1 cellular context compared by ENCODE assay signal in genomic region chr18:48540329-48541025, GRCh38.
TF ChIP-seq lines count a peak whose summit lies in the region.

No MANE protein-coding gene starts in this region.

TF ChIP-seq in HepG2, 621 proteins besides CTCF, POLR2A, EP300 and RAD21 (continued from another document and continues in another):
- TF ChIP-seq NCOA5 (CRISPR knock-in tag; IDR thresholded peaks at IDR 0.05) (no peak), ZKSCAN8 (CRISPR knock-in tag; IDR thresholded peaks at IDR 0.05; ENCODE audit: borderline replicate concordance) (no peak), NR2F2 (IDR thresholded peaks at IDR 0.05; ENCODE audit: borderline replicate concordance, low read depth) (no peak), ZNF619 (CRISPR knock-in tag; IDR thresholded peaks at IDR 0.05) (no peak), SP140L (CRISPR knock-in tag; IDR thresholded peaks at IDR 0.05; ENCODE audit: borderline replicate concordance) (no peak), SNAPC2 (CRISPR knock-in tag; IDR thresholded peaks at IDR 0.05) (no peak), ZNF580 (CRISPR knock-in tag; IDR thresholded peaks at IDR 0.05; ENCODE audit: borderline replicate concordance, low read depth) (peak; percentile 74; the same call in 1 of the 2 replicates), IRX3 (CRISPR knock-in tag; IDR thresholded peaks at IDR 0.05; ENCODE audit: borderline replicate concordance, low read depth) (no peak), ZNF263 (CRISPR knock-in tag; IDR thresholded peaks at IDR 0.05) (0 out of 2 replicates have a peak, but pooled peaks have one; percentile 5), ZNF367 (CRISPR knock-in tag; IDR thresholded peaks at IDR 0.05; ENCODE audit: borderline replicate concordance) (no peak), ZNF652 (CRISPR knock-in tag; IDR thresholded peaks at IDR 0.05; ENCODE audit: borderline replicate concordance, low read depth) (no peak), CREB3 (CRISPR knock-in tag; IDR thresholded peaks at IDR 0.05) (no peak), PAX8 (CRISPR knock-in tag; IDR thresholded peaks at IDR 0.05; ENCODE audit: borderline replicate concordance) (no peak), ZNF780A (CRISPR knock-in tag; IDR thresholded peaks at IDR 0.05) (peak; percentile 74; the same call in 1 of the 2 replicates), SRSF4 (IDR thresholded peaks at IDR 0.05; ENCODE audit: low read depth, low read length, poor library complexity, severe bottlenecking) (no peak), THRA (CRISPR knock-in tag; IDR thresholded peaks at IDR 0.05; ENCODE audit: borderline replicate concordance) (no peak; the same call in none of the 2 replicates), ELF3 (CRISPR knock-in tag; IDR thresholded peaks at IDR 0.05) (no peak), ELK4 (CRISPR knock-in tag; IDR thresholded peaks at IDR 0.05; ENCODE audit: borderline replicate concordance) (no peak), ZFP82 (CRISPR knock-in tag; IDR thresholded peaks at IDR 0.05; ENCODE audit: borderline replicate concordance) (no peak), WIZ (CRISPR knock-in tag; IDR thresholded peaks at IDR 0.05) (0 out of 2 replicates have a peak, but pooled peaks have one; percentile 17), HNRNPLL (IDR thresholded peaks at IDR 0.05; ENCODE audit: low read depth, low read length, poor library complexity, severe bottlenecking) (no peak), MAFG (CRISPR knock-in tag; IDR thresholded peaks at IDR 0.05) (no peak), MIER2 (CRISPR knock-in tag; IDR thresholded peaks at IDR 0.05) (no peak), KLF13 (CRISPR knock-in tag; IDR thresholded peaks at IDR 0.05) (no peak), MIXL1 (CRISPR knock-in tag; IDR thresholded peaks at IDR 0.05) (no peak), NFYC (CRISPR knock-in tag; IDR thresholded peaks at IDR 0.05) (no peak), ZNF616 (CRISPR knock-in tag; IDR thresholded peaks at IDR 0.05; ENCODE audit: low read depth) (no peak), ZSCAN20 (CRISPR knock-in tag; IDR thresholded peaks at IDR 0.05; ENCODE audit: borderline replicate concordance) (no peak), GABPB1 (CRISPR knock-in tag; IDR thresholded peaks at IDR 0.05) (peak; percentile 50; the same call in 1 of the 2 replicates), MIER3 (CRISPR knock-in tag; IDR thresholded peaks at IDR 0.05; ENCODE audit: borderline replicate concordance) (0 out of 2 replicates have a peak, but pooled peaks have one; percentile 24), ZNF354B (CRISPR knock-in tag; IDR thresholded peaks at IDR 0.05) (no peak), ZFP91 (CRISPR knock-in tag; IDR thresholded peaks at IDR 0.05; ENCODE audit: borderline replicate concordance) (no peak), GMEB1 (CRISPR knock-in tag; IDR thresholded peaks at IDR 0.05; ENCODE audit: borderline replicate concordance) (no peak; the same call in 1 of the 2 replicates), JUN (CRISPR knock-in tag; IDR thresholded peaks at IDR 0.05) (no peak), HIC2 (CRISPR knock-in tag; IDR thresholded peaks at IDR 0.05; ENCODE audit: low read depth) (no peak), HMGA1 (CRISPR knock-in tag; conservative IDR thresholded peaks at IDR 0.05) (no peak), ZNF33A (CRISPR knock-in tag; IDR thresholded peaks at IDR 0.05; ENCODE audit: borderline replicate concordance) (no peak), MEF2D (CRISPR knock-in tag; IDR thresholded peaks at IDR 0.05) (0 out of 2 replicates have a peak, but pooled peaks have one; percentile 33), NR3C1 (CRISPR knock-in tag; IDR thresholded peaks at IDR 0.05) (no peak), GRHL1 (CRISPR knock-in tag; conservative IDR thresholded peaks at IDR 0.05) (no peak), PRPF4 (IDR thresholded peaks at IDR 0.05; ENCODE audit: low read depth, low read length, poor library complexity, severe bottlenecking) (no peak), GLMP (CRISPR knock-in tag; IDR thresholded peaks at IDR 0.05; ENCODE audit: borderline replicate concordance) (no peak), USF2 (IDR thresholded peaks at IDR 0.05; ENCODE audit: low read depth, low read length) (no peak), USF2 (CRISPR knock-in tag; IDR thresholded peaks at IDR 0.05; ENCODE audit: borderline replicate concordance) (no peak), NFYB (CRISPR knock-in tag; IDR thresholded peaks at IDR 0.05) (no peak), ZNF44 (CRISPR knock-in tag; IDR thresholded peaks at IDR 0.05) (no peak), ZNF10 (CRISPR knock-in tag; IDR thresholded peaks at IDR 0.05; ENCODE audit: borderline replicate concordance, low read depth) (no peak), DR1 (CRISPR knock-in tag; IDR thresholded peaks at IDR 0.05) (peak; percentile 44; the same call in 1 of the 2 replicates), ZNF674 (CRISPR knock-in tag; IDR thresholded peaks at IDR 0.05; ENCODE audit: low read depth) (no peak), YY1 (IDR thresholded peaks at IDR 0.05; ENCODE audit: insufficient read depth, insufficient replicate concordance, low read depth, low read length) (peak; percentile 16), ZIK1 (CRISPR knock-in tag; IDR thresholded peaks at IDR 0.05; ENCODE audit: borderline replicate concordance, low read depth) (no peak), CHD2 (IDR thresholded peaks at IDR 0.05; ENCODE audit: low read depth, low read length) (no peak), GLI4 (CRISPR knock-in tag; IDR thresholded peaks at IDR 0.05; ENCODE audit: borderline replicate concordance) (0 out of 2 replicates have a peak, but pooled peaks have one; percentile 14), EZH2 (conservative IDR thresholded peaks at IDR 0.05; ENCODE audit: low read depth, low read length) (no peak), ZSCAN9 (CRISPR knock-in tag; IDR thresholded peaks at IDR 0.05; ENCODE audit: borderline replicate concordance) (no peak; the same call in 1 of the 2 replicates), SOX5 (CRISPR knock-in tag; IDR thresholded peaks at IDR 0.05; ENCODE audit: borderline replicate concordance) (peak; percentile 45; the same call in 1 of the 2 replicates), ZBTB38 (CRISPR knock-in tag; IDR thresholded peaks at IDR 0.05) (no peak), ZC3H13 (CRISPR knock-in tag; IDR thresholded peaks at IDR 0.05) (0 out of 2 replicates have a peak, but pooled peaks have one; percentile 59)
